Comparison of ENCODE assay signal across 8 cellular contexts in the genomic region with DNA sequence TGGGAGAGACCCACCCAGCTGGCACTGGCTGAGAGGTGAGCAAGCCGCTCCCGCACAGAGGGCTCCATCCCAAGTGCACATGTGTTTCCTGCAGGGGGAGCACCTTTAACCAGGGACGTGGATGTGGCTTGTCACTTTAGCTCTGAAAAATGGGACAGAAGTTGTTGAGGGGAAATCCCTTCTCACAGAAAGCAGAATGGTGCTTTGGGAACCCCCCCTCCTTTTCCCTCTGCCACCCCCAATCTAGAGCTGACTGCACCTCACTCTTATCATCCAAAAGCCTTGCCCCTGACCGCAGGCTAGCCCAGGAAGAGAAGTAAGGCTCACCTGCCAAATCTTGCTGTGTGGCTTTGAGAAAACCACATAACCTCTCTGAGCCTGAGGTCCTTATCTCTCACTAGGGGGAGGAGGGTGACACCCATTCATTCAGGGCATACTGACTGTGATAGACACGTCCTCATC.
DNase-seq lines count a peak whose midpoint lies in the region; ATAC-seq, FAIRE-seq and TF ChIP-seq lines count a peak whose summit lies in the region.

No MANE protein-coding gene starts in this region.

- H3K27ac ChIP-seq in naive thymus-derived CD4-positive, alpha-beta T cell (ENCODE audit: low read depth, low read length), result no peak overlapping the region

- H3K36me3 ChIP-seq in naive thymus-derived CD4-positive, alpha-beta T cell (ENCODE audit: control insufficient read depth in 2 of 3, insufficient read depth in 3 of 3, low read length in 3 of 3), result no peaks in the 10 kb centered on the region

- H3K27me3 ChIP-seq in naive thymus-derived CD4-positive, alpha-beta T cell (ENCODE audit: control insufficient read depth in 2 of 2, insufficient read depth in 2 of 2, low read length in 2 of 2), result no peaks in the 10 kb centered on the region

- H3K4me3 ChIP-seq in naive thymus-derived CD4-positive, alpha-beta T cell (ENCODE audit: low read length), result no peak overlapping the region

- H3K4me3 Mint-ChIP-seq in activated T-helper 17 cell treated with anti-CD3 and anti-CD28 coated beads, Interleukin-2, amount 50 U/mL, for 72 hours, result peak overlapping the region; percentile 64
- H3K4me3 Mint-ChIP-seq in naive thymus-derived CD4-positive, alpha-beta T cell, result no peak overlapping the region

- POLR2A ChIA-PET in naive thymus-derived CD4-positive, alpha-beta T cell (lab: Charles Lee), result no interaction called here

- CTCF ChIA-PET in naive thymus-derived CD4-positive, alpha-beta T cell (lab: Charles Lee), result interaction anchor here (0.6 kb wide), 1 partner anchor 690 kb away, joined by 7 read pairs; no protein-coding TSS in a partner anchor

- no peaks in the 10 kb centered on the region for H3K9me3 Mint-ChIP-seq in activated T-helper 17 cell treated with anti-CD3 and anti-CD28 coated beads, Interleukin-2, amount 50 U/mL, for 72 hours
- H3K9me3 Mint-ChIP-seq in naive thymus-derived CD4-positive, alpha-beta T cell, result no peaks in the 10 kb centered on the region

- peaks cover 0 to 13% of the 10 kb centered on the region in 2 donors for H3K4me1 ChIP-seq in naive thymus-derived CD4-positive, alpha-beta T cell (ENCODE audit: control insufficient read depth in 2 of 2, insufficient read depth in 2 of 2, low read length in 2 of 2)

- no peak for FAIRE-seq in D721Med (lab: Jason Lieb, UNC)

- DNase-seq in D721Med (ENCODE audit: insufficient read length, low spot score) (no peak), HT1080 (ENCODE audit: low read depth) (peak; percentile 33), T-helper 9 cell (no peak), NCI-H2227 (lab: John Stamatoyannopoulos, UW; ENCODE audit: unreplicated experiment) (no peak)
- DNase-seq in naive thymus-derived CD4-positive, alpha-beta T cell, result peak in 2 of 9 donors; percentile 9 to 34
- DNase-seq in NK-92 treated with Interleukin-12 subunit alpha and Interleukin-12 subunit beta, amount 100 ng/mL, for 24 hours (lab: John Stamatoyannopoulos, UW), result no peak

- peaks cover 11% of the 10 kb centered on the region for H3K27me3 Mint-ChIP-seq in activated T-helper 17 cell treated with anti-CD3 and anti-CD28 coated beads, Interleukin-2, amount 50 U/mL, for 72 hours
- peaks cover 8 to 37% (median 28%) of the 10 kb centered on the region in 5 donors for H3K27me3 Mint-ChIP-seq in naive thymus-derived CD4-positive, alpha-beta T cell

- H3K4me1 Mint-ChIP-seq in activated T-helper 17 cell treated with anti-CD3 and anti-CD28 coated beads, Interleukin-2, amount 50 U/mL, for 72 hours, result peaks cover 11% of the 10 kb centered on the region
- H3K4me1 Mint-ChIP-seq in naive thymus-derived CD4-positive, alpha-beta T cell, result peaks cover 0 to 16% (median 12%) of the 10 kb centered on the region in 7 donors

- peak overlapping the region; percentile 83 for H3K27ac Mint-ChIP-seq in activated T-helper 17 cell treated with anti-CD3 and anti-CD28 coated beads, Interleukin-2, amount 50 U/mL, for 72 hours
- H3K27ac Mint-ChIP-seq in naive thymus-derived CD4-positive, alpha-beta T cell, result peak overlapping the region in 1 of 9 donors; percentile 32

- no peaks in the 10 kb centered on the region for H3K36me3 Mint-ChIP-seq in activated T-helper 17 cell treated with anti-CD3 and anti-CD28 coated beads, Interleukin-2, amount 50 U/mL, for 72 hours (ENCODE audit: low read depth)
- H3K36me3 Mint-ChIP-seq in naive thymus-derived CD4-positive, alpha-beta T cell, result no peaks in the 10 kb centered on the region

- peak; percentile 38 for TF ChIP-seq CTCF in D721Med (IDR thresholded peaks at IDR 0.05; ENCODE audit: insufficient read depth, missing control alignments)

- peak; percentile 87 for ATAC-seq in activated T-helper 17 cell treated with anti-CD3 and anti-CD28 coated beads, Interleukin-2, amount 50 U/mL, for 72 hours (replicated peaks)
- ATAC-seq in naive thymus-derived CD4-positive, alpha-beta T cell, result peak; percentile 53
- no peak for ATAC-seq in HG03039 (IDR thresholded peaks at IDR 0.05; ENCODE audit: unreplicated experiment)

- H3K9me3 ChIP-seq in naive thymus-derived CD4-positive, alpha-beta T cell (ENCODE audit: control insufficient read depth in 2 of 3, low read length in 3 of 3), result no peaks in the 10 kb centered on the region

- intact Hi-C loops in naive thymus-derived CD4-positive, alpha-beta T cell (cut with micrococcal nuclease), result loop anchor here in 1 of 2 donors (5.0 kb wide), 1 partner anchor 35 kb away; no protein-coding TSS in a partner anchor
